In genomic region chr16:55443855-55444254, GRCh38 we compare ENCODE assay signal across 26 cellular contexts. TPM values are rescaled to one million over a fixed set of nuclear protein-coding genes. Genes with fewer than 3 reads are reported as not detected.
"Had no signal": no experiment of that assay in that cellular context is flagged by ENCODE, and none has a peak within 500 bp of the region (broad histone marks: within the 10 kb centered on the region; RNA-seq: fewer than 3 reads in every experiment).

No MANE protein-coding gene starts in this region.

- ATAC-seq: activated CD8-positive, alpha-beta memory T cell treated with anti-CD3 and anti-CD28 coated beads, Interleukin-2, amount 10 ng/mL, durations not matched to agents 7 days and 5 days; activated CD8-positive, alpha-beta T cell treated with anti-CD3 and anti-CD28 coated beads, Interleukin-2, amount 10 ng/mL, durations not matched to agents 7 days and 5 days; effector memory CD8-positive, alpha-beta T cell; gastroesophageal sphincter had no signal

- H3K27me3 ChIP-seq: colonic mucosa, hepatocyte, neutrophil, ovary, vagina had no signal

- DNase-seq: activated CD4-positive, alpha-beta T cell treated with anti-CD3 and anti-CD28 coated beads for 36 hours; activated CD4-positive, CD25-positive, alpha-beta regulatory T cell; activated CD8-positive, alpha-beta memory T cell treated with anti-CD3 and anti-CD28 coated beads, Interleukin-2, amount 10 ng/mL, durations not matched to agents 7 days and 5 days; activated CD8-positive, alpha-beta T cell treated with anti-CD3 and anti-CD28 coated beads, Interleukin-2, amount 10 ng/mL, durations not matched to agents 7 days and 5 days; activated naive CD4-positive, alpha-beta T cell; activated T-cell treated with anti-CD3 and anti-CD28 coated beads, Interleukin-2, amount 50 U/mL, for 48 hours; cerebellar nuclear complex; colonic mucosa; dorsolateral prefrontal cortex; effector memory CD8-positive, alpha-beta T cell; left cardiac atrium; left ventricle myocardium superior; mammary epithelial cell; naive B cell; nephron progenitor cell; ovary; small intestine; stimulated activated CD4-positive, alpha-beta T cell treated with anti-CD3 and anti-CD28 coated beads, Interleukin-4, amount 100 ng/mL, for 24 hours; T-helper 1 cell; T-helper 9 cell had no signal

- H3K4me3 ChIP-seq: cardiac muscle cell, colonic mucosa, dorsolateral prefrontal cortex, gastroesophageal sphincter, hepatocyte, ovary, vagina had no signal

- H3K9me3 ChIP-seq: colonic mucosa, gastroesophageal sphincter, neutrophil, ovary, thoracic aorta, vagina had no signal

- H3K27ac ChIP-seq: cardiac muscle cell, colonic mucosa, dorsolateral prefrontal cortex, gastroesophageal sphincter, hepatocyte, neutrophil, ovary, thoracic aorta, vagina had no signal

- H3K4me1 ChIP-seq: colonic mucosa, gastroesophageal sphincter, vagina had no signal

- H3K36me3 ChIP-seq: cardiac muscle cell, colonic mucosa, gastroesophageal sphincter, neutrophil, ovary, thoracic aorta, vagina had no signal

RNA-seq across cellular contexts. Expression of gene MMP2, which starts 35.1 kb away (rescaled TPM):
- total RNA-seq: activated CD4-positive, alpha-beta T cell treated with anti-CD3 and anti-CD28 coated beads for 36 hours; activated CD8-positive, alpha-beta memory T cell treated with anti-CD3 and anti-CD28 coated beads, Interleukin-2, amount 10 ng/mL, durations not matched to agents 7 days and 5 days; activated CD8-positive, alpha-beta T cell treated with anti-CD3 and anti-CD28 coated beads, Interleukin-2, amount 10 ng/mL, durations not matched to agents 7 days and 5 days had no signal
